Comparison of ENCODE assay signal across 7 cellular contexts in the genomic region with DNA sequence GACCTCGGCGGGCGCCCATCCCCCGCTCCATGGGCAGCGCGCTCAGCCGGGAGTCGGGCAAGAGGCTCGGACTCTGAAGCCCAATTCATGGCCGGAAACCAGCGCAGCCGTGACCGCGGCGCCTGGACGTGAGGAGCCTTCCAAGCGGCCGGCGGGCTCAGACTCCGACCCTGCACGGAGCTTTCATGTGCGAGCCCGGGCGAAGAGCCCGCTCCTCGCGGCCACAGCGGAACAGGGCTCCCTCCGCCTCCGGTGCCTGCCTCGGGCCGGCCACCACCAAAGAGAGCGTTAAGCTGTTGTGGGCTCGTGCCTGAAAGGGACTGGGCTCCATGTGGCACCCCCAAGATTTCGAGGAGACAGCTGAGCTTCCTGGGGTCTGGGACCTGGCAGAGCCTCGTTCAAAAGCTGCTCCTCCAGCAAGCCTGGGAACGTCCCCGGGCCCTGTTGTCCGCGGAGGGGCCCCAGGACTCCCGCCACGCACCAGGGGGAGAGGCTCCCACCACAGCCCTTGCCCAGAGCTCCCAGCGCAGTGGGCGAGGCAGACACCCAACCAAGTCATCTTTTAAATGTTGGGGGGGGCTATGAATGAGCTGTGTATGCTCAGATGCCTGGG. TPM values are rescaled to one million over a fixed set of nuclear protein-coding genes. Genes with fewer than 3 reads are reported as not detected.
DNase-seq lines count a peak whose midpoint lies in the region; ATAC-seq and TF ChIP-seq lines count a peak whose summit lies in the region.

No MANE protein-coding gene starts in this region.

- TF ChIP-seq CTCF in WTC11 (IDR thresholded peaks at IDR 0.05) = no peak

- H3K9ac ChIP-seq in iPS-20b (ENCODE audit: low read depth, low read length) (no peak overlapping the region), stomach smooth muscle (ENCODE audit: low read length in 2 of 2) (no peak overlapping the region)

- no peak overlapping the region for H3K27ac Mint-ChIP-seq in WTC11

- no peaks in the 10 kb centered on the region; the same call in 1 of the 2 replicates for H3K9me3 ChIP-seq in iPS-20b (ENCODE audit: insufficient read depth, low read depth, low read length)
- no peaks in the 10 kb centered on the region for H3K9me3 ChIP-seq in stomach smooth muscle (ENCODE audit: control insufficient read depth in 2 of 2, low read length in 2 of 2)

- H3K36me3 ChIP-seq in H7 (replicated peaks; ENCODE audit: control insufficient read depth, insufficient read depth, low read length) (no peaks in the 10 kb centered on the region), iPS-20b (ENCODE audit: insufficient read depth, low read depth, low read length) (no peaks in the 10 kb centered on the region), stomach smooth muscle (ENCODE audit: control insufficient read depth in 2 of 2, insufficient read depth in 2 of 2, low read length in 2 of 2) (no peaks in the 10 kb centered on the region)

- H3K27me3 ChIP-seq in H7 (ENCODE audit: control insufficient read depth, insufficient read depth, low read length) (peaks cover 90% of the 10 kb centered on the region), iPS-20b (ENCODE audit: insufficient read depth, low read length) (peaks cover 96% of the 10 kb centered on the region), stomach smooth muscle (ENCODE audit: control insufficient read depth in 1 of 2, insufficient read depth in 2 of 2, low read length in 2 of 2) (peaks cover 30 to 42% of the 10 kb centered on the region in 2 donors)

- peak; percentile 85 for DNase-seq in H7
- peak; percentile 64 for DNase-seq in WTC11 (ENCODE audit: low spot score)
- no peak for DNase-seq in occipital lobe (lab: John Stamatoyannopoulos, UW)
- no peak for DNase-seq in AML-193 (lab: John Stamatoyannopoulos, UW)

- CTCF ChIA-PET in WTC11 (lab: Charles Lee) = interaction anchor here (0.7 to 6.2 kb wide), 9 partner anchors 9 to 218 kb away, joined by 3 to 51 read pairs (median 5); no protein-coding TSS in a partner anchor

- ATAC-seq in WTC11 (peak; percentile 5), GM19035 (IDR thresholded peaks at IDR 0.05; ENCODE audit: unreplicated experiment) (no peak)

- H3K4me1 ChIP-seq in iPS-20b (ENCODE audit: insufficient read depth, low read length) (no peaks in the 10 kb centered on the region), stomach smooth muscle (ENCODE audit: control insufficient read depth, insufficient read depth, low read length) (peaks cover 33% of the 10 kb centered on the region)

- H3K9me3 Mint-ChIP-seq in WTC11 = no peaks in the 10 kb centered on the region

- peaks cover 18% of the 10 kb centered on the region for H3K4me1 Mint-ChIP-seq in WTC11

- H3K4me3 ChIP-seq in H7 (ENCODE audit: insufficient read depth, low read depth, low read length) (peak overlapping the region; percentile 47), iPS-20b (ENCODE audit: low read length) (peak overlapping the region; percentile 51; the same call in 1 of the 2 replicates), stomach smooth muscle (ENCODE audit: low read length in 2 of 2) (peak overlapping the region; percentile 46 to 69)

- POLR2A ChIA-PET in WTC11 (lab: Charles Lee) = interaction anchor here (1.8 kb wide), 1 partner anchor 22 kb away, joined by 9 read pairs; no protein-coding TSS in a partner anchor

- H3K27me3 Mint-ChIP-seq in WTC11 (ENCODE audit: low read depth) = peaks cover 91% of the 10 kb centered on the region

- H3K36me3 Mint-ChIP-seq in WTC11 = no peaks in the 10 kb centered on the region

- H3K4me3 Mint-ChIP-seq in WTC11 = peak overlapping the region; percentile 38

- H3K27ac ChIP-seq in iPS-20b (ENCODE audit: low read length) = no peak overlapping the region
- H3K27ac ChIP-seq in stomach smooth muscle (ENCODE audit: low read length) = no peak overlapping the region

TF ChIP-seq in WTC11, 78 proteins besides CTCF, POLR2A, EP300 and RAD21:
- TF ChIP-seq, protein P1, sequence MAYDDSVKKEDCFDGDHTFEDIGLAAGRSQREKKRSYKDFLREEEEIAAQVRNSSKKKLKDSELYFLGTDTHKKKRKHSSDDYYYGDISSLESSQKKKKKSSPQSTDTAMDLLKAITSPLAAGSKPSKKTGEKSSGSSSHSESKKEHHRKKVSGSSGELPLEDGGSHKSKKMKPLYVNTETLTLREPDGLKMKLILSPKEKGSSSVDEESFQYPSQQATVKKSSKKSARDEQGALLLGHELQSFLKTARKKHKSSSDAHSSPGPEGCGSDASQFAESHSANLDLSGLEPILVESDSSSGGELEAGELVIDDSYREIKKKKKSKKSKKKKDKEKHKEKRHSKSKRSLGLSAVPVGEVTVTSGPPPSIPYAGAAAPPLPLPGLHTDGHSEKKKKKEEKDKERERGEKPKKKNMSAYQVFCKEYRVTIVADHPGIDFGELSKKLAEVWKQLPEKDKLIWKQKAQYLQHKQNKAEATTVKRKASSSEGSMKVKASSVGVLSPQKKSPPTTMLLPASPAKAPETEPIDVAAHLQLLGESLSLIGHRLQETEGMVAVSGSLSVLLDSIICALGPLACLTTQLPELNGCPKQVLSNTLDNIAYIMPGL (CRISPR knock-in tag; IDR thresholded peaks at IDR 0.05) = peak; percentile 52; the same call in 1 of the 2 replicates
- TF ChIP-seq, protein P2, sequence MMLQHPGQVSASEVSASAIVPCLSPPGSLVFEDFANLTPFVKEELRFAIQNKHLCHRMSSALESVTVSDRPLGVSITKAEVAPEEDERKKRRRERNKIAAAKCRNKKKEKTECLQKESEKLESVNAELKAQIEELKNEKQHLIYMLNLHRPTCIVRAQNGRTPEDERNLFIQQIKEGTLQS (CRISPR knock-in tag; conservative IDR thresholded peaks at IDR 0.05) = no peak

RNA-seq across cellular contexts. Expression of a gene that starts 0.8 kb away (rescaled TPM):
- total RNA-seq in H7 (2014; rRNA removed; shearing (Covaris generic)) = 0.22 and 0.31 TPM in 2 replicates
- total RNA-seq in WTC11 (2021) = 0.21 to 0.50 TPM (median 0.37 TPM) in 3 replicates
- total RNA-seq in occipital lobe = 16.5 TPM

Comparison
In these comparisons a context has a peak if more than half of its experiments do, and no peak if none do; other contexts are left out.
1. DNase-seq: peak in H7 (single experiment) and WTC11 (single experiment); none in occipital lobe (single experiment) and AML-193 (0 of 2).
2. RNA of a gene that starts 0.8 kb away (total RNA-seq): 16.5 TPM in occipital lobe (single experiment); 0.21 to 0.50 TPM in WTC11 and 0.22 to 0.31 TPM in H7; every median in the first group is over 10 times any median in the second.
3. Peak in every context shown above with its lines, with median percentiles within 50 percentile points of each other: H3K4me3 ChIP-seq.